In the genomic region with DNA sequence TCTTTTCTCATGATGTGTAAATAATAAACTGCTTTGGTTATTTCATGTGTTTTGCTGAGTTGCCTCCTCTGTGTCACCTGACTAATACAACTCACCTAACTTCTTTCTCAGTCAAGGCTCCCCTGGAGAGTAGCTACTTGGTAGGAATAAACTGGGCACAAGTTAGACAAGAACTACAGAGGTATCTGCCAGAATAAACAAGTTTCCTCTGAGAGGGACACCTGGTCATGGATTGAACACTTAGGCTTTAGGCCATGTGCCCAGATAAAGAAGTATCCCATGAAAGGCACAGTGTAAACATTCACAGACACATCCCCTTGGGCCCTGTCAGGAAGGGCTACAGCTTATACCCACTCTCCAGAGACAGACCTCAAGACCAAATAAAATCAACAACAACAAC, we compare ENCODE assay signal across 11 cellular contexts.
"Had no signal": no experiment of that assay in that cellular context is flagged by ENCODE, and none has a peak within 500 bp of the region (broad histone marks: within the 10 kb centered on the region; RNA-seq: fewer than 3 reads in every experiment).

No MANE protein-coding gene starts in this region.

- H3K27me3 ChIP-seq: ascending aorta, heart right ventricle, right atrium auricular region, tibial nerve, vagina had no signal

- H3K27ac Mint-ChIP-seq: activated B cell treated with CpG ODN at 0.5 μM for 24 hours; activated CD4-positive, alpha-beta T cell treated with anti-CD3 and anti-CD28 coated beads, Interleukin-2, amount 10 ng/mL, durations not matched to agents 24 days and 14 days; activated T-helper 1 cell treated with anti-CD3 and anti-CD28 coated beads, Interleukin-12 subunit alpha, Interleukin-12 subunit beta, Interleukin-2, Interleukin-4 antibody, amounts not matched to agents 30 ng/mL and 10 ng/mL and 1 ng/mL, durations not matched to agents 14 hours and 24 hours and 36 hours; natural killer cell had no signal

- H3K36me3 ChIP-seq: ascending aorta, heart right ventricle, right atrium auricular region, tibial nerve, vagina had no signal

- H3K27ac ChIP-seq: ascending aorta, heart right ventricle, right atrium auricular region, tibial nerve, vagina had no signal

- H3K9me3 Mint-ChIP-seq: activated CD4-positive, alpha-beta T cell treated with anti-CD3 and anti-CD28 coated beads, Interleukin-2, amount 10 ng/mL, durations not matched to agents 24 days and 14 days had no signal

- H3K4me1 Mint-ChIP-seq: activated B cell treated with CpG ODN at 0.5 μM for 24 hours; activated CD4-positive, alpha-beta T cell treated with anti-CD3 and anti-CD28 coated beads, Interleukin-2, amount 10 ng/mL, durations not matched to agents 24 days and 14 days; natural killer cell had no signal

- DNase-seq: activated B cell treated with CpG ODN at 0.5 μM for 24 hours; activated CD4-positive, alpha-beta T cell treated with anti-CD3 and anti-CD28 coated beads, Interleukin-2, amount 10 ng/mL, durations not matched to agents 24 days and 14 days; activated naive CD4-positive, alpha-beta T cell; heart right ventricle; natural killer cell; small intestine had no signal

- H3K36me3 Mint-ChIP-seq: natural killer cell had no signal

- H3K4me3 Mint-ChIP-seq: activated B cell treated with CpG ODN at 0.5 μM for 24 hours; activated CD4-positive, alpha-beta T cell treated with anti-CD3 and anti-CD28 coated beads, Interleukin-2, amount 10 ng/mL, durations not matched to agents 24 days and 14 days; activated T-helper 1 cell treated with anti-CD3 and anti-CD28 coated beads, Interleukin-12 subunit alpha, Interleukin-12 subunit beta, Interleukin-2, Interleukin-4 antibody, amounts not matched to agents 30 ng/mL and 10 ng/mL and 1 ng/mL, durations not matched to agents 14 hours and 24 hours and 36 hours; natural killer cell had no signal

- H3K27me3 Mint-ChIP-seq: activated B cell treated with CpG ODN at 0.5 μM for 24 hours; activated CD4-positive, alpha-beta T cell treated with anti-CD3 and anti-CD28 coated beads, Interleukin-2, amount 10 ng/mL, durations not matched to agents 24 days and 14 days had no signal

- H3K9me3 ChIP-seq: ascending aorta, right atrium auricular region, vagina had no signal

- H3K4me1 ChIP-seq: ascending aorta, heart right ventricle, right atrium auricular region, tibial nerve, vagina had no signal

- ATAC-seq: heart right ventricle, natural killer cell had no signal

- H3K4me3 ChIP-seq: ascending aorta, heart right ventricle, right atrium auricular region, tibial nerve, vagina had no signal
